In the genomic region with DNA sequence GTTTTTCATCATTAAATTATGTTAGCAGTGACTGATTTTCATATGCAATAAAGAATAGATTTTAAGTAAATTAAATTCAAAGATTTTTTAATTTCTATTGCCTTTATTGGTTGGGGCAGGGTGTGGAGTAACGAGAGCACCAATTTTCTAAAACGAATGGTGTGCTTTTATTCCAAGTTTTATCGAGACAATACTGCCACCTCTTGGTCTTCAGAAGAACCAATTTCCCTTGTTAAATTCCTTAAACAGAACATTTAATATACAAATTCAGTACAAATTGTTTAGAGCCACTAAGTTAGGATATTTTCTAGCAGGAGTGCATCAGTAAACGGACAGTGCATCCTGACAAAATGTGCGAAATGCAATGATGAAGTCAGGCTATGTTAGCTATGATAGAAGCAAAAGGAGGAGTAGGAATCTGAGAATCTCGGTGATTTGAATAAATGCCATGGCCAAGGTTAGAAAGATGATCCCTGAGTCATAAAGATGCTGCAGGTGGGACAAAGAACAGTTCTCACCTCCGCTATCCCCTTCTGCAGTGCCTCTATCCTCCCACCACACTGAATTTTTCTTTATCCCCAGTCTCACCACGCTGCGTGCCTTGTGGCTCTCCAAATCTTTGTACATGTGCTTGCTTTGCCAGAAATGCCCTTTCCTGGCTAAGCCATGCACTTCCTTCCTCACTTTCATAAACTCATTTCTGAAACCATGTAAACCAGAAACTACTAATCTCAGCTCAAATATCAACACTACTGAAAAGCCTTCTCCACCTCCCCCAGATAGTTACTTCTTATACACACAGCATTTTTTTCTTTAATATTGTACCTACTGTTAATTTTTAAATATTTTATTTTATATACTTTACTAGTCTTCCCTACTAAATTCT, we compare ENCODE assay signal across 8 cellular contexts. TPM values are rescaled to one million over a fixed set of nuclear protein-coding genes. Genes with fewer than 3 reads are reported as not detected.
DNase-seq lines count a peak whose midpoint lies in the region; FAIRE-seq and TF ChIP-seq lines count a peak whose summit lies in the region.

No MANE protein-coding gene starts in this region.

- TF ChIP-seq POLR2A in GM12892 (IDR thresholded peaks at IDR 0.05; ENCODE audit: low read depth, low read length): no peak

- no peaks in the 10 kb centered on the region for H3K27me3 ChIP-seq in colonic mucosa

- TF ChIP-seq CTCF in GM10248 (IDR thresholded peaks at IDR 0.05; ENCODE audit: control extremely low read depth, extremely low read depth, low read depth, missing control alignments) (peak; percentile 57), coronary artery (IDR thresholded peaks at IDR 0.05) (peak; percentile 34), colonic mucosa (IDR thresholded peaks at IDR 0.05) (no peak)

- no peak overlapping the region for H3K9ac ChIP-seq in colonic mucosa (ENCODE audit: low read depth in 2 of 2, low read length in 2 of 2)

- H3K4me1 ChIP-seq in colonic mucosa: no peaks in the 10 kb centered on the region

- no peak overlapping the region for H3K4me3 ChIP-seq in coronary artery
- H3K4me3 ChIP-seq in colonic mucosa: no peak overlapping the region

- H3K9me3 ChIP-seq in colonic mucosa: no peaks in the 10 kb centered on the region

- H3K27ac ChIP-seq in coronary artery: peak overlapping the region in 1 of 2 donors; percentile 38
- H3K27ac ChIP-seq in colonic mucosa: no peak overlapping the region

- no peak for FAIRE-seq in GM12892 (lab: Jason Lieb, UNC)

- H3K36me3 ChIP-seq in colonic mucosa: no peaks in the 10 kb centered on the region

- POLR2A ChIA-PET in GM10248 (lab: Yijun Ruan, JAX): no interaction called here

- DNase-seq in A172 (ENCODE audit: low spot score) (peak; percentile 25), GM10248 (ENCODE audit: extremely low spot score) (peak; percentile 37), NCI-H2227 treated with DMSO at 0.1 percent for 48 hours (lab: John Stamatoyannopoulos, UW) (peak; percentile 51), coronary artery (ENCODE audit: low spot score) (no peak), middle frontal gyrus (ENCODE audit: extremely low spot score, low spot score) (peak; percentile 32), 8988T (no peak), colonic mucosa (no peak), GM12892 (ENCODE audit: insufficient read length) (no peak)

- intact Hi-C loops in colonic mucosa (cut with DNase I): loop anchor here (10.0 kb wide), 2 partner anchors 260 to 320 kb away; no protein-coding TSS in a partner anchor

- CTCF ChIA-PET in GM10248 (lab: Yijun Ruan, JAX): interaction anchor here (0.8 to 4.7 kb wide), 15 partner anchors 9 to 440 kb away, joined by 3 to 59 read pairs (median 4); a partner anchor contains a TSS

RNA-seq across cellular contexts. Expression of a gene that starts 31.9 kb away (rescaled TPM):
- 0.07 and 1.9 TPM in 2 replicates for total RNA-seq in A172 (2014; rRNA removed; shearing (Covaris generic))
- total RNA-seq in colonic mucosa: under 1 TPM; 0.47 to 0.98 TPM
- polyA plus RNA-seq in GM12892 (2012; ENCODE audit: missing spikeins): 4.3 TPM

Comparison
In these comparisons a context has a peak if more than half of its experiments do, and no peak if none do; other contexts are left out.
1. DNase-seq: peak in A172 (single experiment), GM10248 (single experiment), NCI-H2227 treated with DMSO at 0.1 percent for 48 hours (single experiment) and middle frontal gyrus (single experiment); none in coronary artery (single experiment), 8988T (single experiment), colonic mucosa (single experiment) and GM12892 (single experiment).